ENCODE assay signal across 8 cellular contexts in genomic region chr2:288002-288742, GRCh38. TPM values are rescaled to one million over a fixed set of nuclear protein-coding genes. Genes with fewer than 3 reads are reported as not detected.
DNase-seq lines count a peak whose midpoint lies in the region; ATAC-seq and TF ChIP-seq lines count a peak whose summit lies in the region.

ALKAL2 (minus strand) TSS chr2:288091; CDS start chr2:287835, 256 bp downstream.

- POLR2A ChIA-PET in activated CD4-positive, alpha-beta memory T cell treated with anti-CD3 and anti-CD28 coated beads, Interleukin-2, amount 10 ng/mL, durations not matched to agents 7 days and 5 days (lab: Charles Lee), result no interaction called here
- POLR2A ChIA-PET in activated CD4-positive, alpha-beta memory T cell treated with anti-CD3 and anti-CD28 coated beads for 36 hours (lab: Charles Lee), result no interaction called here

- no peaks in the 10 kb centered on the region for H3K9me3 Mint-ChIP-seq in activated CD4-positive, alpha-beta memory T cell treated with anti-CD3 and anti-CD28 coated beads, Interleukin-2, amount 10 ng/mL, durations not matched to agents 7 days and 5 days
- no peaks in the 10 kb centered on the region for H3K9me3 Mint-ChIP-seq in activated CD4-positive, alpha-beta memory T cell treated with anti-CD3 and anti-CD28 coated beads for 36 hours

- intact Hi-C loops in activated CD4-positive, alpha-beta memory T cell treated with anti-CD3 and anti-CD28 coated beads for 36 hours (cut with micrococcal nuclease), result no loop called here
- intact Hi-C loops in tibial artery (cut with DNase I; ENCODE audit: low total_unique reads), result no loop called here

- H3K36me3 ChIP-seq in tibial artery, result peaks cover 0 to 8% (median 0%) of the 10 kb centered on the region in 3 donors

- ATAC-seq in left lobe of liver (peak; percentile 5), HG02642 (IDR thresholded peaks at IDR 0.05; ENCODE audit: poor library complexity, unreplicated experiment) (no peak)

- no peak for TF ChIP-seq CTCF in tibial artery (IDR thresholded peaks at IDR 0.05)

- H3K27me3 Mint-ChIP-seq in activated CD4-positive, alpha-beta memory T cell treated with anti-CD3 and anti-CD28 coated beads, Interleukin-2, amount 10 ng/mL, durations not matched to agents 7 days and 5 days, result peaks cover 42% of the 10 kb centered on the region
- peaks cover 27% of the 10 kb centered on the region for H3K27me3 Mint-ChIP-seq in activated CD4-positive, alpha-beta memory T cell treated with anti-CD3 and anti-CD28 coated beads for 36 hours

- H3K27me3 ChIP-seq in tibial artery, result peaks cover 0 to 35% of the 10 kb centered on the region in 2 donors

- peaks cover 0 to 51% (median 38%) of the 10 kb centered on the region in 4 donors for H3K4me1 ChIP-seq in tibial artery

- no peaks in the 10 kb centered on the region for H3K9me3 ChIP-seq in tibial artery

- H3K27ac ChIP-seq in tibial artery, result peak within 1 kb of the TSS; percentile 68 to 83

- no peak within 1 kb of the TSS for H3K27ac Mint-ChIP-seq in activated CD4-positive, alpha-beta memory T cell treated with anti-CD3 and anti-CD28 coated beads, Interleukin-2, amount 10 ng/mL, durations not matched to agents 7 days and 5 days
- H3K27ac Mint-ChIP-seq in activated CD4-positive, alpha-beta memory T cell treated with anti-CD3 and anti-CD28 coated beads for 36 hours, result no peak within 1 kb of the TSS

- no peaks in the 10 kb centered on the region for H3K36me3 Mint-ChIP-seq in activated CD4-positive, alpha-beta memory T cell treated with anti-CD3 and anti-CD28 coated beads, Interleukin-2, amount 10 ng/mL, durations not matched to agents 7 days and 5 days (ENCODE audit: low read depth)
- peaks cover 4% of the 10 kb centered on the region for H3K36me3 Mint-ChIP-seq in activated CD4-positive, alpha-beta memory T cell treated with anti-CD3 and anti-CD28 coated beads for 36 hours

- CTCF ChIA-PET in activated CD4-positive, alpha-beta memory T cell treated with anti-CD3 and anti-CD28 coated beads, Interleukin-2, amount 10 ng/mL, durations not matched to agents 7 days and 5 days (lab: Charles Lee), result interaction anchor here (1.5 kb wide), 1 partner anchor 350 kb away, joined by 3 read pairs; no protein-coding TSS in a partner anchor
- CTCF ChIA-PET in activated CD4-positive, alpha-beta memory T cell treated with anti-CD3 and anti-CD28 coated beads for 36 hours (lab: Charles Lee), result interaction anchor here (2.2 kb wide), 1 partner anchor 349 kb away, joined by 9 read pairs; no protein-coding TSS in a partner anchor

- no peak for DNase-seq in activated CD4-positive, alpha-beta memory T cell treated with anti-CD3 and anti-CD28 coated beads, Interleukin-2, amount 10 ng/mL, durations not matched to agents 7 days and 5 days
- no peak for DNase-seq in activated CD4-positive, alpha-beta memory T cell treated with anti-CD3 and anti-CD28 coated beads for 36 hours
- DNase-seq in astrocyte of the hippocampus (ENCODE audit: low read depth, low spot score) (peak; percentile 51), left lobe of liver (ENCODE audit: low spot score) (no peak), tibial artery (no peak), HT-29 (ENCODE audit: low spot score) (no peak)
- no peak for DNase-seq in activated CD4-positive, CD25-positive, alpha-beta regulatory T cell treated with anti-CD3 and anti-CD28 coated beads, Interleukin-2, amount 50 U/mL, for 72 hours

- peak within 1 kb of the TSS; percentile 55 to 62 for H3K4me3 ChIP-seq in tibial artery

- peaks cover 5% of the 10 kb centered on the region for H3K4me1 Mint-ChIP-seq in activated CD4-positive, alpha-beta memory T cell treated with anti-CD3 and anti-CD28 coated beads, Interleukin-2, amount 10 ng/mL, durations not matched to agents 7 days and 5 days
- H3K4me1 Mint-ChIP-seq in activated CD4-positive, alpha-beta memory T cell treated with anti-CD3 and anti-CD28 coated beads for 36 hours (ENCODE audit: low read depth), result peaks cover 3% of the 10 kb centered on the region

- peak within 1 kb of the TSS; percentile 13 for H3K4me3 Mint-ChIP-seq in activated CD4-positive, alpha-beta memory T cell treated with anti-CD3 and anti-CD28 coated beads, Interleukin-2, amount 10 ng/mL, durations not matched to agents 7 days and 5 days
- no peak within 1 kb of the TSS for H3K4me3 Mint-ChIP-seq in activated CD4-positive, alpha-beta memory T cell treated with anti-CD3 and anti-CD28 coated beads for 36 hours

RNA-seq across cellular contexts. Expression of gene ALKAL2, which starts in this region (rescaled TPM):
- not detected for total RNA-seq in activated CD4-positive, alpha-beta memory T cell treated with anti-CD3 and anti-CD28 coated beads, Interleukin-2, amount 10 ng/mL, durations not matched to agents 7 days and 5 days
- total RNA-seq in activated CD4-positive, alpha-beta memory T cell treated with anti-CD3 and anti-CD28 coated beads for 36 hours, result not detected
- total RNA-seq in left lobe of liver, result 2.5 TPM
- total RNA-seq in HT-29 (2014; rRNA removed; shearing (Covaris generic)), result not detected in 2 replicates
